Comparison of ENCODE assay signal across 8 cellular contexts in the genomic region with DNA sequence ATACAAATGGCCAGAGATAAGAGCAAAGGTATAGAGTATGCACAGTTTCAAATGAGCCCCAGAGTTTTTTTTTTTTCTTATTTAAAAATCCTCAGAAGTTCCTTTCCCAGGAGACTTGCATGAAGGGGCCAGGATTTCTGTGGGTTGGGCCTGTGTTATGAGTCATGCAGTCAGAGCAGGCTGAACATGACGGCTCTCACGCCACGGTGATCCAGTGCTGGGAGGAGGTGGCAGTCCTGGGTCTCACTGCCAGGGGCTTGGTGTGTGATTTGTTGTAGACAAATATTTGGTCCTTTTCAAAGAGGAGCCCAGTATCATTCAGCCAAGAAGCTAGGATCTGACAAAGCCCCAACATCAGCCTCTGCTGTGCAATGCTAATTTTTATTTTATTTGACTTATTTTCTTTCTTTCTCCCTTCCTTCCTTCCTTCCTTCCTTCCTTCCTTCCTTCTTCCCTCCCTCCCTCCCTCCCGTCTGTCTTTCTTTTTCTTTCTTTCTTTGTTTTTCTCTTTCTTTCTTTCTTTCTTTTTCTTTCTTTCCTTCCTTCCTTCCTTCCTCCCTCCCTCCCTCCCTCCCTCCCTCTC. TPM values are rescaled to one million over a fixed set of nuclear protein-coding genes. Genes with fewer than 3 reads are reported as not detected.
A peak's percentile ranks its signal among the peaks of the same experiment; 100 is the strongest.
DNase-seq lines count a peak whose midpoint lies in the region; ATAC-seq and TF ChIP-seq lines count a peak whose summit lies in the region.

No MANE protein-coding gene starts in this region.

- H3K4me1 ChIP-seq in A673 (ENCODE audit: insufficient read depth, low read length, poor library complexity, severe bottlenecking) (peaks cover 65% of the 10 kb centered on the region), adrenal gland (replicated peaks in 1 of 2) (peaks cover 0 to 6% of the 10 kb centered on the region in 2 donors)

- H3K36me3 ChIP-seq in A673 (ENCODE audit: insufficient read depth, low read length, poor library complexity, severe bottlenecking) (no peaks in the 10 kb centered on the region), adrenal gland (replicated peaks in 1 of 2) (no peaks in the 10 kb centered on the region)

- TF ChIP-seq CTCF in A673 (conservative IDR thresholded peaks at IDR 0.05; ENCODE audit: low read depth, low read length) (no peak), adrenal gland (IDR thresholded peaks at IDR 0.05) (no peak)

- TF ChIP-seq POLR2A in adrenal gland (IDR thresholded peaks at IDR 0.05), result no peak

- WGBS in adrenal gland, 4 donors, result 13 to 20% (median 16%) methylated on average over 4 of the region's 4 CpGs

- H3K4me3 ChIP-seq in A673 (ENCODE audit: low read depth, low read length, poor library complexity, severe bottlenecking) (no peak overlapping the region), adrenal gland (no peak overlapping the region)

- POLR2A ChIA-PET in A673 (lab: Charles Lee; ENCODE audit: low non-redundant PET), result no interaction called here

- no peaks in the 10 kb centered on the region for H3K27me3 ChIP-seq in A673 (replicated peaks; ENCODE audit: insufficient read depth, low read depth, low read length, poor library complexity)
- no peaks in the 10 kb centered on the region for H3K27me3 ChIP-seq in adrenal gland

- peak; percentile 53 for ATAC-seq in HG03565 (IDR thresholded peaks at IDR 0.05; ENCODE audit: unreplicated experiment)
- ATAC-seq in HG03439 (IDR thresholded peaks at IDR 0.05; ENCODE audit: unreplicated experiment), result no peak

- H3K27ac ChIP-seq in A673 (ENCODE audit: low read depth, low read length, poor library complexity, severe bottlenecking), result peak overlapping the region; percentile 95
- peak overlapping the region in 1 of 5 donors; percentile 1 for H3K27ac ChIP-seq in adrenal gland

- BruUV-seq in A673 (replicated peaks; lab: Mats Ljungman, UMichigan), result no TSS peak

- H3K9me3 ChIP-seq in A673 (ENCODE audit: low read depth, low read length, poor library complexity, severe bottlenecking) (no peaks in the 10 kb centered on the region), adrenal gland (replicated peaks in 1 of 3) (no peaks in the 10 kb centered on the region)

- peak; percentile 98 for DNase-seq in A673 (ENCODE audit: low spot score)
- DNase-seq in adrenal gland, result peak; percentile 55 to 83 (median 70)
- peak; percentile 91 for DNase-seq in kidney glomerular epithelial cell (lab: John Stamatoyannopoulos, UW)
- no peak for DNase-seq in central memory CD4-positive, alpha-beta T cell
- no peak for DNase-seq in NCI-H526 (lab: John Stamatoyannopoulos, UW)
- DNase-seq in T-helper 9 cell, result no peak

- CTCF ChIA-PET in A673 (lab: Charles Lee), result no interaction called here

- intact Hi-C loops in A673 (cut with micrococcal nuclease; ENCODE audit: unreplicated experiment), result loop anchor here (1.0 to 10.0 kb wide), 2 partner anchors 158 to 683 kb away; no protein-coding TSS in a partner anchor
- intact Hi-C loops in adrenal gland (cut with DNase I), result no loop called here

RNA-seq across cellular contexts. Expression of a gene that starts 10.4 kb away (rescaled TPM):
- total RNA-seq in A673 (2021) (68.0 and 82.5 TPM in 2 replicates), adrenal gland (1 to 10 TPM in 7 of 8 donors, under 1 TPM in 1; 0.97 to 5.7 (median 3.6) TPM)
- polyA plus RNA-seq in adrenal gland, result 1 to 10 TPM; 1.4 to 2.1 (median 1.8) TPM

Comparison
In these comparisons a context has a peak if more than half of its experiments do, and no peak if none do; other contexts are left out.
1. DNase-seq: peak in A673 (single experiment), adrenal gland (7 of 7) and kidney glomerular epithelial cell (single experiment); none in central memory CD4-positive, alpha-beta T cell (single experiment), NCI-H526 (0 of 2) and T-helper 9 cell (single experiment).
2. RNA of a gene that starts 10.4 kb away (total RNA-seq): 68.0 to 82.5 TPM in A673; 0.97 to 5.7 TPM in adrenal gland; every median in the first group is over 10 times any median in the second.